8 cellular contexts compared by ENCODE assay signal in the genomic region with DNA sequence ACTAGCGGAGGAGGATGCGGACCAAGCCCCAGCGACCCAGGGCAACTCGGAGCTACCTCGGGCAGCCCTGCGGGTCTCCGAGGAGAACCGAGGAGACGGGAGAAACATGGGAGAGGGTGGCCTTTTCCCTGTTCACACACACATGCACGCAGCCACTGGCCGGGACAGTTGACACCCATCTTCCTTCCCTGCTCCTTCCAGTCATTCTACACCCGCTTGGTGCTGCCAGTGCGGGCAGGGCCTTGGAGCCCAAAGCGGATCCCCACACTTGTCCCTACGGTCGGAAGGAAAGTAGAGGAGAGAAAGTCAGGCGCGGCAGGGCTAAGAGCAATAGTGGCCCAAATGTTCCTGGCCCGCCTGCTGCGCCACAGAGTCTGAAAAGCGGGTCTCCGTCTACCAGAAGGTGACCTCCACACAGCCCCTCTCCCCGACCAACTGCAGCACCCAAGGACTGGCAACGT. TPM values are rescaled to one million over a fixed set of nuclear protein-coding genes. Genes with fewer than 3 reads are reported as not detected.
DNase-seq lines count a peak whose midpoint lies in the region; ATAC-seq and TF ChIP-seq lines count a peak whose summit lies in the region.

No MANE protein-coding gene starts in this region.

- H3K27ac ChIP-seq in brain microvascular endothelial cell (peak overlapping the region; percentile 89), thoracic aorta (peak overlapping the region; percentile 94 to 96)

- peak; percentile 1 for ATAC-seq in left colon
- ATAC-seq in thoracic aorta (ENCODE audit: insufficient number of reproducible peaks, low FRiP score, low read depth) = no peak
- no peak for ATAC-seq in HG02759 (IDR thresholded peaks at IDR 0.05; ENCODE audit: unreplicated experiment)

- in situ Hi-C loops in G401 (cut with HindIII; ENCODE audit: low sequenced_read_pairs) (no loop called here), brain microvascular endothelial cell (cut with HindIII; ENCODE audit: low pct_ligation_motif_present, low sequenced_read_pairs) (no loop called here)

- peaks cover 18 to 33% of the 10 kb centered on the region in 2 donors for H3K4me1 ChIP-seq in thoracic aorta (ENCODE audit: control insufficient read depth in 1 of 2, low read depth in 2 of 2)

- no peaks in the 10 kb centered on the region for H3K36me3 ChIP-seq in brain microvascular endothelial cell (replicated peaks)
- H3K36me3 ChIP-seq in thoracic aorta = no peaks in the 10 kb centered on the region

- intact Hi-C loops in left colon (cut with DNase I, micrococcal nuclease) = loop anchor here in 1 of 2 donors (5.0 kb wide), 1 partner anchor 171 kb away; no protein-coding TSS in a partner anchor

- H3K9me3 ChIP-seq in thoracic aorta = no peaks in the 10 kb centered on the region

- H3K27me3 ChIP-seq in brain microvascular endothelial cell (replicated peaks) (no peaks in the 10 kb centered on the region), thoracic aorta (replicated peaks; ENCODE audit: insufficient read depth) (no peaks in the 10 kb centered on the region)

- peak overlapping the region; percentile 86 for H3K4me3 ChIP-seq in brain microvascular endothelial cell (ENCODE audit: low read depth, low read length)
- H3K4me3 ChIP-seq in thoracic aorta = peak overlapping the region; percentile 92

- DNase-seq in G401 (ENCODE audit: low spot score) = peak; percentile 52
- DNase-seq in LoVo (ENCODE audit: low spot score) = peak; percentile 26
- no peak for DNase-seq in brain microvascular endothelial cell
- no peak for DNase-seq in left colon
- peak; percentile 4 for DNase-seq in thoracic aorta (ENCODE audit: low spot score)
- no peak for DNase-seq in germinal center (ENCODE audit: low spot score)
- DNase-seq in SK-N-DZ (ENCODE audit: low spot score) = no peak

- TF ChIP-seq CTCF in brain microvascular endothelial cell (IDR thresholded peaks at IDR 0.05; ENCODE audit: low read depth, low read length, missing control alignments) (no peak), thoracic aorta (IDR thresholded peaks at IDR 0.05) (no peak)

RNA-seq across cellular contexts. Expression of a gene that starts 1.1 kb away (rescaled TPM):
- 0.06 and 0.75 TPM in 2 replicates for total RNA-seq in G401 (2014; rRNA removed; shearing (Covaris generic))
- total RNA-seq in left colon (10 to 100 TPM; 38.0 to 59.5 TPM), thoracic aorta (10 to 100 TPM; 21.9 to 43.2 TPM)
- polyA plus RNA-seq in SK-N-DZ (2014; cell fraction: cytosol; rRNA removed) = 20.1 and 20.9 TPM in 2 replicates
- 15.6 and 17.6 TPM in 2 replicates for polyA plus RNA-seq in SK-N-DZ (2014; cell fraction: nucleus; rRNA removed)

Comparison
In these comparisons a context has a peak if more than half of its experiments do, and no peak if none do; other contexts are left out.
1. DNase-seq: peak in G401 (single experiment), LoVo (single experiment) and thoracic aorta (single experiment); none in brain microvascular endothelial cell (single experiment), left colon (0 of 2), germinal center (single experiment) and SK-N-DZ (single experiment).
2. RNA of a gene that starts 1.1 kb away (total RNA-seq): 38.0 to 59.5 TPM in left colon and 21.9 to 43.2 TPM in thoracic aorta; 0.06 to 0.75 TPM in G401; every median in the first group is over 10 times any median in the second.